1 cellular context compared by ENCODE assay signal in genomic region chr5:14569948-14570691, GRCh38.
A peak's percentile ranks its signal among the peaks of the same experiment; 100 is the strongest.
TF ChIP-seq lines count a peak whose summit lies in the region.

No MANE protein-coding gene starts in this region.

TF ChIP-seq in K562, 482 proteins besides CTCF, POLR2A, EP300 and RAD21:
- TF ChIP-seq NUFIP1 (IDR thresholded peaks at IDR 0.05; ENCODE audit: partially characterized antibody) (no peak), TFE3 (CRISPR knock-in tag; IDR thresholded peaks at IDR 0.05) (peak; percentile 48)
